Comparison of ENCODE assay signal across 8 cellular contexts in genomic region chr7:29091121-29091601, GRCh38. TPM values are rescaled to one million over a fixed set of nuclear protein-coding genes. Genes with fewer than 3 reads are reported as not detected.
A peak's percentile ranks its signal among the peaks of the same experiment; 100 is the strongest.
DNase-seq lines count a peak whose midpoint lies in the region; ATAC-seq and TF ChIP-seq lines count a peak whose summit lies in the region.

No MANE protein-coding gene starts in this region.

- CTCF ChIA-PET in CD4-positive, alpha-beta memory T cell (lab: Charles Lee; ENCODE audit: partially characterized antibody): interaction anchor here (1.4 kb wide), 1 partner anchor 11 kb away, joined by 6 read pairs; no protein-coding TSS in a partner anchor
- CTCF ChIA-PET in Caco-2 (lab: Charles Lee): interaction anchor here (0.6 to 0.8 kb wide), 5 partner anchors 15 to 219 kb away, joined by 3 to 4 read pairs (median 3); no protein-coding TSS in a partner anchor

- ATAC-seq in GM21526 (IDR thresholded peaks at IDR 0.05; ENCODE audit: low FRiP score, unreplicated experiment) (peak; percentile 10), memory B cell (ENCODE audit: low read depth) (peak; percentile 29), HG02610 (IDR thresholded peaks at IDR 0.05; ENCODE audit: unreplicated experiment) (no peak)

- no peaks in the 10 kb centered on the region for H3K9me3 ChIP-seq in CD4-positive, alpha-beta memory T cell (ENCODE audit: control insufficient read depth in 1 of 2, low read length in 2 of 2)
- H3K9me3 ChIP-seq in vagina (no peaks in the 10 kb centered on the region), Caco-2 (no peaks in the 10 kb centered on the region)

- no peaks in the 10 kb centered on the region for H3K27me3 ChIP-seq in CD4-positive, alpha-beta memory T cell (ENCODE audit: insufficient read depth, low read length)
- H3K27me3 ChIP-seq in vagina: no peaks in the 10 kb centered on the region
- H3K27me3 ChIP-seq in Caco-2 (replicated peaks; ENCODE audit: control insufficient read depth, insufficient read depth, low read length): no peaks in the 10 kb centered on the region

- intact Hi-C loops in CD4-positive, alpha-beta memory T cell (cut with micrococcal nuclease): no loop called here
- intact Hi-C loops in activated T-helper 1 cell treated with anti-CD3 and anti-CD28 coated beads, Interleukin-12 subunit alpha, Interleukin-12 subunit beta, Interleukin-2, Interleukin-4 antibody, amounts not matched to agents 30 ng/mL and 10 ng/mL and 1 ng/mL, durations not matched to agents 14 hours and 24 hours and 36 hours (cut with micrococcal nuclease): loop anchor here (2.0 kb wide), 1 partner anchor 56 kb away; no protein-coding TSS in a partner anchor
- intact Hi-C loops in vagina (cut with DNase I) (loop anchor here (10.0 kb wide), 1 partner anchor 106 kb away; no protein-coding TSS in a partner anchor), Caco-2 (cut with micrococcal nuclease; ENCODE audit: unreplicated experiment) (no loop called here)

- POLR2A ChIA-PET in CD4-positive, alpha-beta memory T cell (lab: Charles Lee; ENCODE audit: partially characterized antibody): no interaction called here
- POLR2A ChIA-PET in Caco-2 (lab: Charles Lee): no interaction called here

- H3K36me3 ChIP-seq in CD4-positive, alpha-beta memory T cell (ENCODE audit: insufficient read depth, low read length): no peaks in the 10 kb centered on the region
- H3K36me3 ChIP-seq in vagina (no peaks in the 10 kb centered on the region), Caco-2 (ENCODE audit: control insufficient read depth, insufficient read depth, low read length) (no peaks in the 10 kb centered on the region)

- TF ChIP-seq CTCF in vagina (IDR thresholded peaks at IDR 0.05): no peak
- no peak for TF ChIP-seq CTCF in Caco-2 (IDR thresholded peaks at IDR 0.05; ENCODE audit: insufficient read depth in 1 of 2, low read depth in 1 of 2, low read length in 1 of 2, severe bottlenecking in 1 of 2, unreplicated experiment in 1 of 2)

- peaks cover 0 to 4% (median 0%) of the 10 kb centered on the region in 8 donors for H3K9me3 Mint-ChIP-seq in CD4-positive, alpha-beta memory T cell
- H3K9me3 Mint-ChIP-seq in activated T-helper 1 cell treated with anti-CD3 and anti-CD28 coated beads, Interleukin-12 subunit alpha, Interleukin-12 subunit beta, Interleukin-2, Interleukin-4 antibody, amounts not matched to agents 30 ng/mL and 10 ng/mL and 1 ng/mL, durations not matched to agents 14 hours and 24 hours and 36 hours: no peaks in the 10 kb centered on the region
- H3K9me3 Mint-ChIP-seq in memory B cell (no peaks in the 10 kb centered on the region), Caco-2 (ENCODE audit: unreplicated experiment) (no peaks in the 10 kb centered on the region)

- DNase-seq in CD4-positive, alpha-beta memory T cell: no peak
- no peak for DNase-seq in activated T-helper 1 cell treated with anti-CD3 and anti-CD28 coated beads, Interleukin-12 subunit alpha, Interleukin-12 subunit beta, Interleukin-2, Interleukin-4 antibody, amounts not matched to agents 30 ng/mL and 10 ng/mL and 1 ng/mL, durations not matched to agents 14 hours and 24 hours and 36 hours (ENCODE audit: low spot score)
- DNase-seq in memory B cell (ENCODE audit: low spot score in 2 of 2) (no peak), vagina (ENCODE audit: extremely low spot score in 2 of 2) (no peak), mucosa of gallbladder (ENCODE audit: low spot score) (no peak), Caco-2 (no peak)

- no TSS peak for BruUV-seq in Caco-2 (replicated peaks; lab: Mats Ljungman, UMichigan)

- no peak for TF ChIP-seq POLR2A in vagina (IDR thresholded peaks at IDR 0.05)

- peaks cover 2% of the 10 kb centered on the region in 2 donors for H3K27me3 Mint-ChIP-seq in CD4-positive, alpha-beta memory T cell
- H3K27me3 Mint-ChIP-seq in activated T-helper 1 cell treated with anti-CD3 and anti-CD28 coated beads, Interleukin-12 subunit alpha, Interleukin-12 subunit beta, Interleukin-2, Interleukin-4 antibody, amounts not matched to agents 30 ng/mL and 10 ng/mL and 1 ng/mL, durations not matched to agents 14 hours and 24 hours and 36 hours (ENCODE audit: insufficient read depth): peaks cover 3% of the 10 kb centered on the region
- H3K27me3 Mint-ChIP-seq in memory B cell (peaks cover 4% of the 10 kb centered on the region), Caco-2 (ENCODE audit: insufficient read depth, unreplicated experiment) (no peaks in the 10 kb centered on the region)

- peak overlapping the region in 2 of 7 donors; percentile 43 to 54 for H3K27ac Mint-ChIP-seq in CD4-positive, alpha-beta memory T cell
- H3K27ac Mint-ChIP-seq in activated T-helper 1 cell treated with anti-CD3 and anti-CD28 coated beads, Interleukin-12 subunit alpha, Interleukin-12 subunit beta, Interleukin-2, Interleukin-4 antibody, amounts not matched to agents 30 ng/mL and 10 ng/mL and 1 ng/mL, durations not matched to agents 14 hours and 24 hours and 36 hours: no peak overlapping the region
- H3K27ac Mint-ChIP-seq in memory B cell: peak overlapping the region; percentile 13
- no peak overlapping the region for H3K27ac Mint-ChIP-seq in Caco-2 (ENCODE audit: unreplicated experiment)

- H3K4me3 ChIP-seq in CD4-positive, alpha-beta memory T cell (ENCODE audit: low read length in 2 of 2): peak overlapping the region in 1 of 2 donors; percentile 28
- H3K4me3 ChIP-seq in vagina: peak overlapping the region; percentile 32 to 40
- no peak overlapping the region for H3K4me3 ChIP-seq in Caco-2 (ENCODE audit: low read depth, low read length)

- peak overlapping the region in 6 of 8 donors; percentile 33 to 81 (median 56) for H3K4me3 Mint-ChIP-seq in CD4-positive, alpha-beta memory T cell
- H3K4me3 Mint-ChIP-seq in activated T-helper 1 cell treated with anti-CD3 and anti-CD28 coated beads, Interleukin-12 subunit alpha, Interleukin-12 subunit beta, Interleukin-2, Interleukin-4 antibody, amounts not matched to agents 30 ng/mL and 10 ng/mL and 1 ng/mL, durations not matched to agents 14 hours and 24 hours and 36 hours: peak overlapping the region; percentile 77
- peak overlapping the region; percentile 65 for H3K4me3 Mint-ChIP-seq in memory B cell
- no peak overlapping the region for H3K4me3 Mint-ChIP-seq in Caco-2 (ENCODE audit: unreplicated experiment)

- no peaks in the 10 kb centered on the region for H3K36me3 Mint-ChIP-seq in CD4-positive, alpha-beta memory T cell
- no peaks in the 10 kb centered on the region for H3K36me3 Mint-ChIP-seq in activated T-helper 1 cell treated with anti-CD3 and anti-CD28 coated beads, Interleukin-12 subunit alpha, Interleukin-12 subunit beta, Interleukin-2, Interleukin-4 antibody, amounts not matched to agents 30 ng/mL and 10 ng/mL and 1 ng/mL, durations not matched to agents 14 hours and 24 hours and 36 hours (ENCODE audit: low read depth)
- H3K36me3 Mint-ChIP-seq in memory B cell (no peaks in the 10 kb centered on the region), Caco-2 (ENCODE audit: insufficient read depth, unreplicated experiment) (peaks cover 13% of the 10 kb centered on the region)

- H3K27ac ChIP-seq in CD4-positive, alpha-beta memory T cell (ENCODE audit: low read depth, low read length): no peak overlapping the region
- H3K27ac ChIP-seq in vagina: peak overlapping the region; percentile 73

- H3K4me1 Mint-ChIP-seq in CD4-positive, alpha-beta memory T cell: peaks cover 7 to 15% (median 9%) of the 10 kb centered on the region in 4 donors
- H3K4me1 Mint-ChIP-seq in activated T-helper 1 cell treated with anti-CD3 and anti-CD28 coated beads, Interleukin-12 subunit alpha, Interleukin-12 subunit beta, Interleukin-2, Interleukin-4 antibody, amounts not matched to agents 30 ng/mL and 10 ng/mL and 1 ng/mL, durations not matched to agents 14 hours and 24 hours and 36 hours (ENCODE audit: low read depth): peaks cover 16% of the 10 kb centered on the region
- H3K4me1 Mint-ChIP-seq in memory B cell (peaks cover 10% of the 10 kb centered on the region), Caco-2 (ENCODE audit: low read depth, unreplicated experiment) (no peaks in the 10 kb centered on the region)

- no peaks in the 10 kb centered on the region for H3K4me1 ChIP-seq in CD4-positive, alpha-beta memory T cell (ENCODE audit: insufficient read depth, low read length)
- peaks cover 48% of the 10 kb centered on the region for H3K4me1 ChIP-seq in vagina
- H3K4me1 ChIP-seq in Caco-2: no peaks in the 10 kb centered on the region

RNA-seq across cellular contexts. Expression of gene CPVL, which starts 55.2 kb away (rescaled TPM):
- total RNA-seq in CD4-positive, alpha-beta memory T cell: 1 to 10 TPM; 1.3 to 1.6 TPM
- polyA plus RNA-seq in CD4-positive, alpha-beta memory T cell: under 1 TPM in 1 of 2 donors, not detected in 1; 0.61 TPM
- not detected in 2 replicates for total RNA-seq in activated T-helper 1 cell treated with anti-CD3 and anti-CD28 coated beads, Interleukin-12 subunit alpha, Interleukin-12 subunit beta, Interleukin-2, Interleukin-4 antibody, amounts not matched to agents 30 ng/mL and 10 ng/mL and 1 ng/mL, durations not matched to agents 14 hours and 24 hours and 36 hours
- total RNA-seq in vagina (9.6 TPM), mucosa of gallbladder (22.6 TPM), Caco-2 (2022) (108 and 109 TPM in 2 replicates)

Comparison
In these comparisons a context has a peak if more than half of its experiments do, and no peak if none do; other contexts are left out.
1. intact Hi-C loops: an anchor here in activated T-helper 1 cell treated with anti-CD3 and anti-CD28 coated beads, Interleukin-12 subunit alpha, Interleukin-12 subunit beta, Interleukin-2, Interleukin-4 antibody, amounts not matched to agents 30 ng/mL and 10 ng/mL and 1 ng/mL, durations not matched to agents 14 hours and 24 hours and 36 hours (2.0 kb wide) and vagina (10.0 kb wide); none called in CD4-positive, alpha-beta memory T cell and Caco-2.